In genomic region chr12:13350381-13350780, GRCh38 we compare ENCODE assay signal across 9 cellular contexts.
"Had no signal": no experiment of that assay in that cellular context is flagged by ENCODE, and none has a peak within 500 bp of the region (broad histone marks: within the 10 kb centered on the region; RNA-seq: fewer than 3 reads in every experiment).

No MANE protein-coding gene starts in this region.

- H3K36me3 ChIP-seq: HAP-1 had no signal

- H3K36me3 Mint-ChIP-seq: IgD-negative memory B cell had no signal

- H3K4me3 Mint-ChIP-seq: HFFc6, IgD-negative memory B cell had no signal

- H3K9me3 Mint-ChIP-seq: HFFc6, IgD-negative memory B cell had no signal

- H3K9ac ChIP-seq: GM23248 had no signal

- H3K27ac ChIP-seq: GM23248, HL-60 had no signal

- H3K9me3 ChIP-seq: HAP-1 had no signal

- DNase-seq: GM23248, GOT3, H7, HFFc6, KG1 had no signal

- H3K4me1 ChIP-seq: HAP-1 had no signal

- H3K27ac Mint-ChIP-seq: HFFc6, IgD-negative memory B cell had no signal

- H2AFZ ChIP-seq: GM23248 had no signal

- H3K4me1 Mint-ChIP-seq: IgD-negative memory B cell had no signal

- H3K4me3 ChIP-seq: GM23248, HAP-1 had no signal

- ATAC-seq: HCT116 had no signal
